ENCODE assay signal across 8 cellular contexts in genomic region chr2:132670104-132670960, GRCh38. TPM values are rescaled to one million over a fixed set of nuclear protein-coding genes. Genes with fewer than 3 reads are reported as not detected.
A peak's percentile ranks its signal among the peaks of the same experiment; 100 is the strongest.
DNase-seq lines count a peak whose midpoint lies in the region; ATAC-seq and TF ChIP-seq lines count a peak whose summit lies in the region.

Gene LYPD1, minus strand, starts transcription at chr2:132670205. Its CDS starts 273 bp downstream, at chr2:132669932.

- peak within 1 kb of the TSS; percentile 93 for H3K4me3 Mint-ChIP-seq in neural crest cell

- peak within 1 kb of the TSS; percentile 58 for H3K27ac Mint-ChIP-seq in neural crest cell (ENCODE audit: unreplicated experiment)

- TF ChIP-seq CTCF in fibroblast of the aortic adventitia (IDR thresholded peaks at IDR 0.05; ENCODE audit: insufficient read depth, low read length) (no peak), neural crest cell (conservative IDR thresholded peaks at IDR 0.05) (no peak)

- H3K4me1 Mint-ChIP-seq in neural crest cell: peaks cover 32% of the 10 kb centered on the region

- peak; percentile 48 for DNase-seq in EH (ENCODE audit: low read depth)
- peak; percentile 8 for DNase-seq in NCI-H69 (lab: John Stamatoyannopoulos, UW)
- peak; percentile 36 for DNase-seq in fibroblast of the aortic adventitia (ENCODE audit: low read depth)
- peak; percentile 23 for DNase-seq in neural crest cell (ENCODE audit: low read depth, low spot score)
- no peak for DNase-seq in NOMO-1 treated with dmso at 0.1 percent for 144 hours (lab: John Stamatoyannopoulos, UW; ENCODE audit: unreplicated experiment)
- no peak for DNase-seq in KG1 (lab: John Stamatoyannopoulos, UW)
- no peak for DNase-seq in NAMALWA (ENCODE audit: low spot score)

- H3K9me3 Mint-ChIP-seq in neural crest cell: no peaks in the 10 kb centered on the region

- H3K36me3 Mint-ChIP-seq in neural crest cell (ENCODE audit: low read depth): no peaks in the 10 kb centered on the region

- H3K4me3 ChIP-seq in fibroblast of the aortic adventitia (ENCODE audit: low read depth, low read length): peak within 1 kb of the TSS; percentile 83

- peaks cover 27% of the 10 kb centered on the region for H3K27me3 Mint-ChIP-seq in neural crest cell (ENCODE audit: low read depth)

- ATAC-seq in HG03039 (IDR thresholded peaks at IDR 0.05; ENCODE audit: unreplicated experiment): no peak

RNA-seq across cellular contexts. Expression of gene LYPD1, which starts in this region (rescaled TPM):
- total RNA-seq in fibroblast of the aortic adventitia (ENCODE audit: low replicate concordance) (0.74 and 25.2 TPM in 2 replicates), neural crest cell (15.1 and 17.4 TPM in 2 replicates)

Comparison
In these comparisons a context has a peak if more than half of its experiments do, and no peak if none do; other contexts are left out.
1. DNase-seq: peak in EH (single experiment), NCI-H69 (single experiment), fibroblast of the aortic adventitia (single experiment) and neural crest cell (single experiment); none in NOMO-1 treated with dmso at 0.1 percent for 144 hours (single experiment), KG1 (single experiment) and NAMALWA (single experiment).